In genomic region chr12:67624355-67624754, GRCh38 we compare ENCODE assay signal across 23 cellular contexts. TPM values are rescaled to one million over a fixed set of nuclear protein-coding genes. Genes with fewer than 3 reads are reported as not detected.
DNase-seq lines count a peak whose midpoint lies in the region; ATAC-seq, FAIRE-seq and TF ChIP-seq lines count a peak whose summit lies in the region.
"Had no signal": no experiment of that assay in that cellular context is flagged by ENCODE, and none has a peak within 500 bp of the region (broad histone marks: within the 10 kb centered on the region; RNA-seq: fewer than 3 reads in every experiment).

No MANE protein-coding gene starts in this region.

- TF ChIP-seq CTCF in GM06990 (IDR thresholded peaks at IDR 0.05; ENCODE audit: insufficient read depth, low read length, poor library complexity, severe bottlenecking) (peak; percentile 8), WTC11 (IDR thresholded peaks at IDR 0.05) (no peak), kidney (IDR thresholded peaks at IDR 0.05; ENCODE audit: borderline replicate concordance, extremely low read depth, insufficient read depth) (no peak), RWPE1 (conservative IDR thresholded peaks at IDR 0.05; ENCODE audit: low read depth) (no peak)

- intact Hi-C loops in kidney (cut with DNase I): no loop called here

- peaks cover 10% of the 10 kb centered on the region for H3K4me1 Mint-ChIP-seq in WTC11

- CTCF ChIA-PET in WTC11 (lab: Charles Lee): interaction anchor here (1.2 kb wide), 1 partner anchor 194 kb away, joined by 4 read pairs; no protein-coding TSS in a partner anchor
- CTCF ChIA-PET in RWPE1 (lab: Yijun Ruan, JAX): interaction anchor here (0.6 kb wide), 1 partner anchor 11 kb away, joined by 3 read pairs; no protein-coding TSS in a partner anchor

- H3K9me3 Mint-ChIP-seq in WTC11: no peaks in the 10 kb centered on the region
- H3K9me3 Mint-ChIP-seq in activated naive CD4-positive, alpha-beta T cell treated with anti-CD3 and anti-CD28 coated beads, Interleukin-2, amount 50 U/mL, for 72 hours: peaks cover 13 to 15% of the 10 kb centered on the region in 2 donors

- no peaks in the 10 kb centered on the region for H3K9me3 ChIP-seq in kidney (ENCODE audit: control insufficient read depth in 1 of 2, low read length in 2 of 2)
- H3K9me3 ChIP-seq: MG63 had no signal

- DNase-seq in GM06990 (ENCODE audit: extremely low read depth, insufficient read length): no peak
- peak; percentile 28 for DNase-seq in HT-29 (ENCODE audit: low spot score)
- DNase-seq in WTC11 (ENCODE audit: low spot score): peak; percentile 13
- DNase-seq in kidney: no peak
- no peak for DNase-seq in RWPE1 (ENCODE audit: low spot score)
- DNase-seq in left lobe of liver (ENCODE audit: low spot score): no peak
- no peak for DNase-seq in activated naive CD4-positive, alpha-beta T cell treated with anti-CD3 and anti-CD28 coated beads, Interleukin-2, amount 50 U/mL, for 72 hours (ENCODE audit: low spot score in 2 of 2)
- no peak for DNase-seq in 8988T
- DNase-seq: COR-L47, EL, Karpas-422, MG63, NCI-H1048, NCI-H1436 treated with DMSO at 0.1 percent for 48 hours, NCI-H2107, NCI-H510A treated with DMSO at 0.1 percent for 48 hours, Right ventricle myocardium superior had no signal

- peaks cover 3% of the 10 kb centered on the region for H3K27me3 Mint-ChIP-seq in WTC11 (ENCODE audit: low read depth)
- H3K27me3 Mint-ChIP-seq: B cell, IgD-negative memory B cell had no signal

- no peaks in the 10 kb centered on the region for H3K27me3 ChIP-seq in GM06990 (replicated peaks; ENCODE audit: control insufficient read depth, insufficient read depth, low read length)
- H3K27me3 ChIP-seq: MG63 had no signal

- FAIRE-seq in kidney (lab: Jason Lieb, UNC): no peak
- FAIRE-seq: GM12892, GM18507, H54 had no signal

- no peak overlapping the region for H3K27ac Mint-ChIP-seq in WTC11
- no peak overlapping the region for H3K27ac Mint-ChIP-seq in activated naive CD4-positive, alpha-beta T cell treated with anti-CD3 and anti-CD28 coated beads, Interleukin-2, amount 50 U/mL, for 72 hours
- H3K27ac Mint-ChIP-seq: B cell had no signal

- peak; percentile 70 for ATAC-seq in WTC11
- ATAC-seq in left lobe of liver: no peak
- no peak for ATAC-seq in activated naive CD4-positive, alpha-beta T cell treated with anti-CD3 and anti-CD28 coated beads, Interleukin-2, amount 50 U/mL, for 72 hours

- POLR2A ChIA-PET in WTC11 (lab: Charles Lee) (no interaction called here), RWPE1 (lab: Yijun Ruan, JAX; ENCODE audit: low non-redundant PET) (no interaction called here)

- H3K9ac ChIP-seq in kidney (ENCODE audit: low read length in 2 of 2): no peak overlapping the region

- H3K4me3 ChIP-seq in GM06990 (replicated peaks; ENCODE audit: low read depth, low read length) (no peak overlapping the region), kidney (ENCODE audit: low read length in 2 of 2) (peak overlapping the region in 1 of 2 donors; percentile 26)
- H3K4me3 ChIP-seq: MG63, SK-N-MC had no signal

- H3K36me3 ChIP-seq in GM06990 (ENCODE audit: control insufficient read depth, insufficient read depth, low read length): no peaks in the 10 kb centered on the region
- no peaks in the 10 kb centered on the region for H3K36me3 ChIP-seq in kidney (ENCODE audit: control insufficient read depth in 1 of 2, insufficient read depth in 2 of 2, low read length in 2 of 2)
- H3K36me3 ChIP-seq: MG63 had no signal

- peak overlapping the region; percentile 29 to 66 for H3K27ac ChIP-seq in kidney (ENCODE audit: low read depth in 2 of 2, low read length in 2 of 2)
- H3K27ac ChIP-seq in RWPE1: no peak overlapping the region
- H3K27ac ChIP-seq: SK-N-MC had no signal

- no peaks in the 10 kb centered on the region for H3K36me3 Mint-ChIP-seq in WTC11
- H3K36me3 Mint-ChIP-seq in activated naive CD4-positive, alpha-beta T cell treated with anti-CD3 and anti-CD28 coated beads, Interleukin-2, amount 50 U/mL, for 72 hours: peaks cover 10 to 12% of the 10 kb centered on the region in 2 donors

- H3K4me1 ChIP-seq in kidney (ENCODE audit: control insufficient read depth in 1 of 2, insufficient read depth in 1 of 2, low read depth in 1 of 2, low read length in 2 of 2): peaks cover 4 to 5% of the 10 kb centered on the region in 2 donors

- H3K4me3 Mint-ChIP-seq in WTC11: no peak overlapping the region
- H3K4me3 Mint-ChIP-seq: B cell, IgD-negative memory B cell had no signal

TF ChIP-seq in WTC11, 78 proteins besides CTCF, POLR2A, EP300 and RAD21:
- no peak for TF ChIP-seq SP1 (CRISPR knock-in tag; conservative IDR thresholded peaks at IDR 0.05)
- TF ChIP-seq, protein P1, sequence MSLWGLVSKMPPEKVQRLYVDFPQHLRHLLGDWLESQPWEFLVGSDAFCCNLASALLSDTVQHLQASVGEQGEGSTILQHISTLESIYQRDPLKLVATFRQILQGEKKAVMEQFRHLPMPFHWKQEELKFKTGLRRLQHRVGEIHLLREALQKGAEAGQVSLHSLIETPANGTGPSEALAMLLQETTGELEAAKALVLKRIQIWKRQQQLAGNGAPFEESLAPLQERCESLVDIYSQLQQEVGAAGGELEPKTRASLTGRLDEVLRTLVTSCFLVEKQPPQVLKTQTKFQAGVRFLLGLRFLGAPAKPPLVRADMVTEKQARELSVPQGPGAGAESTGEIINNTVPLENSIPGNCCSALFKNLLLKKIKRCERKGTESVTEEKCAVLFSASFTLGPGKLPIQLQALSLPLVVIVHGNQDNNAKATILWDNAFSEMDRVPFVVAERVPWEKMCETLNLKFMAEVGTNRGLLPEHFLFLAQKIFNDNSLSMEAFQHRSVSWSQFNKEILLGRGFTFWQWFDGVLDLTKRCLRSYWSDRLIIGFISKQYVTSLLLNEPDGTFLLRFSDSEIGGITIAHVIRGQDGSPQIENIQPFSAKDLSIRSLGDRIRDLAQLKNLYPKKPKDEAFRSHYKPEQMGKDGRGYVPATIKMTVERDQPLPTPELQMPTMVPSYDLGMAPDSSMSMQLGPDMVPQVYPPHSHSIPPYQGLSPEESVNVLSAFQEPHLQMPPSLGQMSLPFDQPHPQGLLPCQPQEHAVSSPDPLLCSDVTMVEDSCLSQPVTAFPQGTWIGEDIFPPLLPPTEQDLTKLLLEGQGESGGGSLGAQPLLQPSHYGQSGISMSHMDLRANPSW (CRISPR knock-in tag; conservative IDR thresholded peaks at IDR 0.05; ENCODE audit: low read depth): no peak

RNA-seq across cellular contexts. Expression of gene DYRK2, which starts 24.2 kb away (rescaled TPM):
- 55.1 and 67.1 TPM in 2 replicates for total RNA-seq in HT-29 (2014; rRNA removed; shearing (Covaris generic))
- total RNA-seq in WTC11 (2021) (32.7 to 38.1 TPM (median 36.1 TPM) in 3 replicates), kidney (35.4 TPM), left lobe of liver (10.7 TPM)
- 2.8 TPM for polyA plus RNA-seq in kidney (ENCODE audit: insufficient read depth, low read depth, low replicate concordance)
- 10 to 100 TPM; 27.2 to 34.3 TPM for total RNA-seq in activated naive CD4-positive, alpha-beta T cell treated with anti-CD3 and anti-CD28 coated beads, Interleukin-2, amount 50 U/mL, for 72 hours

Comparison
In these comparisons a context has a peak if more than half of its experiments do, and no peak if none do; other contexts are left out.
1. DNase-seq: peak in HT-29 (single experiment) and WTC11 (single experiment); none in GM06990 (single experiment), kidney (single experiment), RWPE1 (single experiment), left lobe of liver (single experiment), activated naive CD4-positive, alpha-beta T cell treated with anti-CD3 and anti-CD28 coated beads, Interleukin-2, amount 50 U/mL, for 72 hours (0 of 2) and 8988T (single experiment).